1 cellular context compared by ENCODE assay signal in genomic region chr14:66104486-66104885, GRCh38.
TF ChIP-seq lines count a peak whose summit lies in the region.

No MANE protein-coding gene starts in this region.

TF ChIP-seq in SK-N-SH, 30 proteins besides CTCF, POLR2A, EP300 and RAD21 (continued from another document):
- TF ChIP-seq FOSL2 (IDR thresholded peaks at IDR 0.05; ENCODE audit: borderline replicate concordance, low read depth) (no peak), NRF1 (IDR thresholded peaks at IDR 0.05; ENCODE audit: low read depth, low read length) (no peak)
